17 cellular contexts compared by ENCODE assay signal in the genomic region with DNA sequence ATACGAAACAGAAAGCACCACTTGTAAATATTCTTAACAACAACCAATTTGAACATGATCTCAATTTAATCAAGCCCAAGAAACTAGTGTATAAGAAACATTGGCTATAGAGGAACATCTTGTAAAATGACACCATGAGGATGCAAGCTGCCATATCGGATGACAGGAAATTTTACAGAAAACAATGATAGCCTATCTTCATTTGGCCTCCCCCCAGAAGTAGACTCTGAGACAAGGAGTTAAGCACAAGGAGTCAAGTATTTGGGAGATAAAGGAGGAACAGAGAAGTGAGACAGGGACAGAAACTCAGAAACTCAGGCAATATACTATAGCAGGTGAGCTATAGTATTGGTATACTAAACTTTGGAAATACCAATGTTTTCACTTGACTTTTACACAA.
"Had no signal": no experiment of that assay in that cellular context is flagged by ENCODE, and none has a peak within 500 bp of the region (broad histone marks: within the 10 kb centered on the region; RNA-seq: fewer than 3 reads in every experiment).

No MANE protein-coding gene starts in this region.

- DNase-seq: activated CD4-positive, alpha-beta T cell treated with anti-CD3 and anti-CD28 coated beads, Interleukin-2, amount 10 ng/mL, durations not matched to agents 7 days and 5 days; activated naive CD4-positive, alpha-beta T cell; activated naive CD8-positive, alpha-beta T cell treated with anti-CD3 and anti-CD28 coated beads, Interleukin-2, amount 10 ng/mL, durations not matched to agents 7 days and 5 days; anterior cingulate cortex; endodermal cell; left colon; naive B cell; stimulated activated CD4-positive, alpha-beta T cell treated with anti-CD3 and anti-CD28 coated beads, Interleukin-1b, Interleukin-23, amount 100 ng/mL, for 48 hours; stomach; T-helper 2 cell; upper lobe of right lung had no signal

- H3K9me3 ChIP-seq: gastroesophageal sphincter, neutrophil, stomach, thoracic aorta, upper lobe of right lung had no signal

- FAIRE-seq: islet of Langerhans, TTC549 had no signal

- H3K27ac ChIP-seq: gastroesophageal sphincter, neutrophil, stomach, thoracic aorta, upper lobe of right lung had no signal

- ATAC-seq: gastroesophageal sphincter, left colon, upper lobe of right lung had no signal

- H3K36me3 ChIP-seq: gastroesophageal sphincter, neutrophil, stomach, thoracic aorta, upper lobe of right lung had no signal

- H3K27me3 ChIP-seq: gastroesophageal sphincter, neutrophil, stomach, upper lobe of right lung had no signal

- H3K4me3 ChIP-seq: gastroesophageal sphincter, lung, stomach, thoracic aorta, upper lobe of right lung had no signal
